In genomic region chr18:3427944-3428343, GRCh38 we compare ENCODE assay signal across 29 cellular contexts.
"Had no signal": no experiment of that assay in that cellular context is flagged by ENCODE, and none has a peak within 500 bp of the region (broad histone marks: within the 10 kb centered on the region; RNA-seq: fewer than 3 reads in every experiment).

No MANE protein-coding gene starts in this region.

- FAIRE-seq: astrocyte, TTC549 had no signal

- H3K9me3 ChIP-seq: body of pancreas, breast epithelium, MG63 had no signal

- H3K4me1 ChIP-seq: body of pancreas, breast epithelium had no signal

- DNase-seq: activated CD4-positive, alpha-beta T cell treated with anti-CD3 and anti-CD28 coated beads, Interleukin-2, amount 10 ng/mL, durations not matched to agents 24 days and 14 days; activated CD4-positive, alpha-beta T cell treated with anti-CD3 and anti-CD28 coated beads, Interleukin-2, amount 50 U/mL, for 4 hours; activated CD8-positive, alpha-beta T cell treated with anti-CD3 and anti-CD28 coated beads, Interleukin-2, amount 10 ng/mL, durations not matched to agents 7 days and 5 days; activated gamma-delta T cell; activated naive CD4-positive, alpha-beta T cell treated with Interleukin-2 at 50 U/mL for 16 hours; activated naive CD8-positive, alpha-beta T cell treated with anti-CD3 and anti-CD28 coated beads, Interleukin-2, amount 10 ng/mL, durations not matched to agents 7 days and 5 days; activated T-cell treated with anti-CD3 and anti-CD28 coated beads, Interleukin-2, amount 50 U/mL, for 24 hours; body of pancreas; Kasumi-1; KG1; MG63; NCI-H1092 treated with DMSO at 0.1 percent for 48 hours; NCI-H1417; NCI-H146; NCI-H187; NCI-H2029 treated with DMSO at 0.1 percent for 48 hours; NCI-H2107; NCI-H2171; NCI-H510A; NCI-H526; NCI-H748 treated with DMSO at 0.1 percent for 48 hours; NK-92 treated with Interleukin-12 subunit alpha and Interleukin-12 subunit beta, amount 100 ng/mL, for 24 hours; OCI-M1; SHP77; T1000 had no signal

- ATAC-seq: activated CD8-positive, alpha-beta T cell treated with anti-CD3 and anti-CD28 coated beads, Interleukin-2, amount 10 ng/mL, durations not matched to agents 7 days and 5 days; body of pancreas; SK-N-SH treated with all-trans-retinoic acid at 6 μM for 48 hours had no signal

- H3K27ac ChIP-seq: body of pancreas, breast epithelium had no signal

- H3K4me3 ChIP-seq: body of pancreas, breast epithelium, MG63 had no signal

- H3K36me3 ChIP-seq: breast epithelium, MG63 had no signal

- H3K27me3 ChIP-seq: body of pancreas, breast epithelium, MG63 had no signal
